17 cellular contexts compared by ENCODE assay signal in the genomic region with DNA sequence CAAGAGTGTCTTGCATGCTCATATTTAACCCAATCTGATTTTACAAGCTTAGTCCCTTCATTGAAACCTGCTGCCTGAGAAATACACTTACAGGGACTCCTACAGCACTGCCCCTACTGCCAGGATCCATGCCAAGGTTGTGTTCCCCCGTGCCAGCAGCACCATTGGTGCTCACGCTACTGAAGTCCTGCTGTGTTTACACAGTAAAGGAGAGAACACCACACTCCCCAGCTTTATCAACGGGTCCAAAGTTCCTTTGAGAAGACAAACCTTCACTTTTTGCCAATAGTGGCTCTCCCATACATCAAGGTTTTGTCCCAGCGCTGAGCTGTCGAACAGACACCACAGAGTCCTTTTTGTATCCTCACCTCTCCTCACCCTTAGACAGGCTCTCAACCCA.
DNase-seq lines count a peak whose midpoint lies in the region; ATAC-seq and TF ChIP-seq lines count a peak whose summit lies in the region.
"Had no signal": no experiment of that assay in that cellular context is flagged by ENCODE, and none has a peak within 500 bp of the region (broad histone marks: within the 10 kb centered on the region; RNA-seq: fewer than 3 reads in every experiment).

No MANE protein-coding gene starts in this region.

- H3K56ac ChIP-seq in H9 (ENCODE audit: insufficient read length, low read depth, low read length) = no peak overlapping the region

- H2BK12ac ChIP-seq in H9 (ENCODE audit: insufficient read length, low read depth, low read length) = no peak overlapping the region

- no peaks in the 10 kb centered on the region for H3K36me3 ChIP-seq in colonic mucosa
- H3K36me3 ChIP-seq: ovary had no signal

- ATAC-seq in GM18867 (IDR thresholded peaks at IDR 0.05; ENCODE audit: unreplicated experiment) (peak; percentile 6), GM21367 (IDR thresholded peaks at IDR 0.05; ENCODE audit: unreplicated experiment) (peak; percentile 5), HG02981 (IDR thresholded peaks at IDR 0.05; ENCODE audit: unreplicated experiment) (peak; percentile 15)
- ATAC-seq: esophagus mucosa, HCT116 had no signal

- H3K23me2 ChIP-seq in H9 (ENCODE audit: insufficient read length, low read depth, low read length, poor library complexity, severe bottlenecking) = no peaks in the 10 kb centered on the region

- H3K4me3 Mint-ChIP-seq in H9 = no peak overlapping the region
- H3K4me3 Mint-ChIP-seq: activated naive CD8-positive, alpha-beta T cell treated with anti-CD3 and anti-CD28 coated beads, Interleukin-2, amount 10 ng/mL, durations not matched to agents 7 days and 5 days; memory B cell had no signal

- H3K4me1 Mint-ChIP-seq in H9 = peaks cover 24 to 40% of the 10 kb centered on the region in 2 experiments

- no peaks in the 10 kb centered on the region for H3K27me3 ChIP-seq in colonic mucosa
- H3K27me3 ChIP-seq in H9 (ENCODE audit: insufficient read depth, low read length) = no peaks in the 10 kb centered on the region
- H3K27me3 ChIP-seq: ovary had no signal

- peaks cover 3% of the 10 kb centered on the region for H3K27me3 Mint-ChIP-seq in H9 (ENCODE audit: low read depth)

- H2AFZ ChIP-seq in H9 (ENCODE audit: low read length) = no peak overlapping the region

- H2BK5ac ChIP-seq in H9 (ENCODE audit: insufficient read length, low read length) = no peak overlapping the region

- no peak overlapping the region for H2BK20ac ChIP-seq in H9 (ENCODE audit: low read depth, low read length, poor library complexity, severe bottlenecking)

- H2BK15ac ChIP-seq in H9 (ENCODE audit: low read depth, low read length) = no peak overlapping the region

- H3K9me3 ChIP-seq in colonic mucosa = no peaks in the 10 kb centered on the region
- no peaks in the 10 kb centered on the region for H3K9me3 ChIP-seq in H9 (ENCODE audit: control insufficient read depth, low read depth, low read length)
- H3K9me3 ChIP-seq: ovary had no signal

- H4K5ac ChIP-seq in H9 (ENCODE audit: insufficient read length, low read depth, low read length) = no peak overlapping the region

- H3K36me3 Mint-ChIP-seq in H9 (ENCODE audit: insufficient read depth in 1 of 3, low read depth in 3 of 3) = no peaks in the 10 kb centered on the region
- H3K36me3 Mint-ChIP-seq: activated naive CD8-positive, alpha-beta T cell treated with anti-CD3 and anti-CD28 coated beads, Interleukin-2, amount 10 ng/mL, durations not matched to agents 7 days and 5 days; memory B cell had no signal

- no peak overlapping the region for H3K18ac ChIP-seq in H9 (ENCODE audit: insufficient read length, low read depth, low read length)

- intact Hi-C loops in colonic mucosa (cut with DNase I) = no loop called here

- H3K9ac ChIP-seq in colonic mucosa (ENCODE audit: low read depth in 2 of 2, low read length in 2 of 2) (no peak overlapping the region), H9 (ENCODE audit: extremely low read depth, insufficient read length, low read length) (no peak overlapping the region)

- no peak overlapping the region for H3K4ac ChIP-seq in H9 (ENCODE audit: low read depth, low read length)

- no peak overlapping the region for H3K23ac ChIP-seq in H9 (ENCODE audit: insufficient read length, low read depth, low read length)

- H3K79me2 ChIP-seq in H9 (ENCODE audit: insufficient read depth, low read length) = no peaks in the 10 kb centered on the region

- no peak overlapping the region for H2BK120ac ChIP-seq in H9 (ENCODE audit: low read depth, low read length, poor library complexity, severe bottlenecking)

- H3K14ac ChIP-seq in H9 (ENCODE audit: insufficient read depth, low read length) = no peak overlapping the region

- TF ChIP-seq CTCF in colonic mucosa (IDR thresholded peaks at IDR 0.05) (no peak), H9 (conservative IDR thresholded peaks at IDR 0.05) (no peak)

- H3K4me2 ChIP-seq in H9 (ENCODE audit: insufficient read depth, insufficient read length, low read length) = no peak overlapping the region

- no peak overlapping the region for H3T11ph ChIP-seq in H9 (ENCODE audit: low read length)

- H3K9me3 Mint-ChIP-seq in H9 = no peaks in the 10 kb centered on the region
- H3K9me3 Mint-ChIP-seq: activated naive CD8-positive, alpha-beta T cell treated with anti-CD3 and anti-CD28 coated beads, Interleukin-2, amount 10 ng/mL, durations not matched to agents 7 days and 5 days; memory B cell had no signal

- H4K8ac ChIP-seq in H9 (replicated peaks; ENCODE audit: insufficient read length, low read depth, low read length) = no peak overlapping the region

- no peak overlapping the region for H3K4me3 ChIP-seq in colonic mucosa
- H3K4me3 ChIP-seq: ovary had no signal

- no CpG with 5 or more reads among the region's 5 CpGs for WGBS in H9 (ENCODE audit: extremely low coverage, insufficient read length, low lambda C conversion rate)

- H3K4me1 ChIP-seq in colonic mucosa (no peaks in the 10 kb centered on the region), H9 (ENCODE audit: insufficient read depth, low read length) (no peaks in the 10 kb centered on the region; the same call in 1 of the 2 replicates)

- H3K27ac ChIP-seq in colonic mucosa (no peak overlapping the region), H9 (ENCODE audit: insufficient read length, low read depth, low read length) (no peak overlapping the region)
- H3K27ac ChIP-seq: ovary had no signal

- DNase-seq in colonic mucosa = peak; percentile 34
- no peak for DNase-seq in T-helper 2 cell
- no peak for DNase-seq in H9
- DNase-seq in activated CD8-positive, alpha-beta memory T cell treated with anti-CD3 and anti-CD28 coated beads, Interleukin-2, amount 50 U/mL, for 48 hours = no peak
- DNase-seq in nucleus accumbens (lab: John Stamatoyannopoulos, UW) = no peak
- DNase-seq: activated naive CD8-positive, alpha-beta T cell treated with anti-CD3 and anti-CD28 coated beads, Interleukin-2, amount 10 ng/mL, durations not matched to agents 7 days and 5 days; DMS53; NCI-H1105; NCI-H510A; ovary; stimulated activated naive CD4-positive, alpha-beta T cell treated with Interleukin-2 at 50 U/mL for 16 hours had no signal

- H3K27ac Mint-ChIP-seq in H9 = no peak overlapping the region
- H3K27ac Mint-ChIP-seq: activated naive CD8-positive, alpha-beta T cell treated with anti-CD3 and anti-CD28 coated beads, Interleukin-2, amount 10 ng/mL, durations not matched to agents 7 days and 5 days; memory B cell had no signal

- no peaks in the 10 kb centered on the region for H3K79me1 ChIP-seq in H9 (ENCODE audit: insufficient read depth, low read depth, low read length, poor library complexity, severe bottlenecking)

- H4K20me1 ChIP-seq in H9 (ENCODE audit: control insufficient read depth, insufficient read depth, insufficient read length) = no peaks in the 10 kb centered on the region

- no peak overlapping the region for H4K91ac ChIP-seq in H9 (ENCODE audit: insufficient read length, low read depth, low read length)

- H2AK5ac ChIP-seq in H9 (ENCODE audit: insufficient read length, low read length) = no peak overlapping the region
